1 cellular context compared by ENCODE assay signal in the genomic region with DNA sequence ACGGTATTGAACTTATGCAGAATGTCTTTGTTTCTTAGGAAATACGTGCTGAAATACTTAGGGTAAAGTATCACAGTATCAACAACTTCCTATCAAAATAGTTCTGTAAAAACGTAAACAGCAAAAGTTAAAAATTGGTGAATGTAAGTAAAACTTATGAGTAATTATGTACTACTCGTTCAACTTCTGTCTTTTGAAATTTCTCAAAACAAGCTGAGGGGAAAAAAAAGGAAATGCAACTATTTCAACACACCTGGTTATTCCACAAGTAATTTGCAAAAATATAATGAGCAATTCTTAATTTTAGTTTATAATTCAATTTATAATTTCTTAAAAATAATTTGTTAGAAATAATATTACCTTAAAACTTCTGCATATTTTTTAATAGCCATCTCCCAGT.
TF ChIP-seq lines count a peak whose summit lies in the region.

No MANE protein-coding gene starts in this region.

TF ChIP-seq in GM23338, 12 proteins besides CTCF, POLR2A, EP300 and RAD21 (continued from another document):
- TF ChIP-seq, protein P1, sequence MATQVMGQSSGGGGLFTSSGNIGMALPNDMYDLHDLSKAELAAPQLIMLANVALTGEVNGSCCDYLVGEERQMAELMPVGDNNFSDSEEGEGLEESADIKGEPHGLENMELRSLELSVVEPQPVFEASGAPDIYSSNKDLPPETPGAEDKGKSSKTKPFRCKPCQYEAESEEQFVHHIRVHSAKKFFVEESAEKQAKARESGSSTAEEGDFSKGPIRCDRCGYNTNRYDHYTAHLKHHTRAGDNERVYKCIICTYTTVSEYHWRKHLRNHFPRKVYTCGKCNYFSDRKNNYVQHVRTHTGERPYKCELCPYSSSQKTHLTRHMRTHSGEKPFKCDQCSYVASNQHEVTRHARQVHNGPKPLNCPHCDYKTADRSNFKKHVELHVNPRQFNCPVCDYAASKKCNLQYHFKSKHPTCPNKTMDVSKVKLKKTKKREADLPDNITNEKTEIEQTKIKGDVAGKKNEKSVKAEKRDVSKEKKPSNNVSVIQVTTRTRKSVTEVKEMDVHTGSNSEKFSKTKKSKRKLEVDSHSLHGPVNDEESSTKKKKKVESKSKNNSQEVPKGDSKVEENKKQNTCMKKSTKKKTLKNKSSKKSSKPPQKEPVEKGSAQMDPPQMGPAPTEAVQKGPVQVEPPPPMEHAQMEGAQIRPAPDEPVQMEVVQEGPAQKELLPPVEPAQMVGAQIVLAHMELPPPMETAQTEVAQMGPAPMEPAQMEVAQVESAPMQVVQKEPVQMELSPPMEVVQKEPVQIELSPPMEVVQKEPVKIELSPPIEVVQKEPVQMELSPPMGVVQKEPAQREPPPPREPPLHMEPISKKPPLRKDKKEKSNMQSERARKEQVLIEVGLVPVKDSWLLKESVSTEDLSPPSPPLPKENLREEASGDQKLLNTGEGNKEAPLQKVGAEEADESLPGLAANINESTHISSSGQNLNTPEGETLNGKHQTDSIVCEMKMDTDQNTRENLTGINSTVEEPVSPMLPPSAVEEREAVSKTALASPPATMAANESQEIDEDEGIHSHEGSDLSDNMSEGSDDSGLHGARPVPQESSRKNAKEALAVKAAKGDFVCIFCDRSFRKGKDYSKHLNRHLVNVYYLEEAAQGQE (IDR thresholded peaks at IDR 0.05; ENCODE audit: unreplicated experiment), result no peak
- TF ChIP-seq CREB1 (CRISPR knock-in tag; IDR thresholded peaks at IDR 0.05; ENCODE audit: low read depth), result no peak
- TF ChIP-seq ZNF114 (CRISPR knock-in tag; IDR thresholded peaks at IDR 0.05), result no peak
- TF ChIP-seq, protein P2, sequence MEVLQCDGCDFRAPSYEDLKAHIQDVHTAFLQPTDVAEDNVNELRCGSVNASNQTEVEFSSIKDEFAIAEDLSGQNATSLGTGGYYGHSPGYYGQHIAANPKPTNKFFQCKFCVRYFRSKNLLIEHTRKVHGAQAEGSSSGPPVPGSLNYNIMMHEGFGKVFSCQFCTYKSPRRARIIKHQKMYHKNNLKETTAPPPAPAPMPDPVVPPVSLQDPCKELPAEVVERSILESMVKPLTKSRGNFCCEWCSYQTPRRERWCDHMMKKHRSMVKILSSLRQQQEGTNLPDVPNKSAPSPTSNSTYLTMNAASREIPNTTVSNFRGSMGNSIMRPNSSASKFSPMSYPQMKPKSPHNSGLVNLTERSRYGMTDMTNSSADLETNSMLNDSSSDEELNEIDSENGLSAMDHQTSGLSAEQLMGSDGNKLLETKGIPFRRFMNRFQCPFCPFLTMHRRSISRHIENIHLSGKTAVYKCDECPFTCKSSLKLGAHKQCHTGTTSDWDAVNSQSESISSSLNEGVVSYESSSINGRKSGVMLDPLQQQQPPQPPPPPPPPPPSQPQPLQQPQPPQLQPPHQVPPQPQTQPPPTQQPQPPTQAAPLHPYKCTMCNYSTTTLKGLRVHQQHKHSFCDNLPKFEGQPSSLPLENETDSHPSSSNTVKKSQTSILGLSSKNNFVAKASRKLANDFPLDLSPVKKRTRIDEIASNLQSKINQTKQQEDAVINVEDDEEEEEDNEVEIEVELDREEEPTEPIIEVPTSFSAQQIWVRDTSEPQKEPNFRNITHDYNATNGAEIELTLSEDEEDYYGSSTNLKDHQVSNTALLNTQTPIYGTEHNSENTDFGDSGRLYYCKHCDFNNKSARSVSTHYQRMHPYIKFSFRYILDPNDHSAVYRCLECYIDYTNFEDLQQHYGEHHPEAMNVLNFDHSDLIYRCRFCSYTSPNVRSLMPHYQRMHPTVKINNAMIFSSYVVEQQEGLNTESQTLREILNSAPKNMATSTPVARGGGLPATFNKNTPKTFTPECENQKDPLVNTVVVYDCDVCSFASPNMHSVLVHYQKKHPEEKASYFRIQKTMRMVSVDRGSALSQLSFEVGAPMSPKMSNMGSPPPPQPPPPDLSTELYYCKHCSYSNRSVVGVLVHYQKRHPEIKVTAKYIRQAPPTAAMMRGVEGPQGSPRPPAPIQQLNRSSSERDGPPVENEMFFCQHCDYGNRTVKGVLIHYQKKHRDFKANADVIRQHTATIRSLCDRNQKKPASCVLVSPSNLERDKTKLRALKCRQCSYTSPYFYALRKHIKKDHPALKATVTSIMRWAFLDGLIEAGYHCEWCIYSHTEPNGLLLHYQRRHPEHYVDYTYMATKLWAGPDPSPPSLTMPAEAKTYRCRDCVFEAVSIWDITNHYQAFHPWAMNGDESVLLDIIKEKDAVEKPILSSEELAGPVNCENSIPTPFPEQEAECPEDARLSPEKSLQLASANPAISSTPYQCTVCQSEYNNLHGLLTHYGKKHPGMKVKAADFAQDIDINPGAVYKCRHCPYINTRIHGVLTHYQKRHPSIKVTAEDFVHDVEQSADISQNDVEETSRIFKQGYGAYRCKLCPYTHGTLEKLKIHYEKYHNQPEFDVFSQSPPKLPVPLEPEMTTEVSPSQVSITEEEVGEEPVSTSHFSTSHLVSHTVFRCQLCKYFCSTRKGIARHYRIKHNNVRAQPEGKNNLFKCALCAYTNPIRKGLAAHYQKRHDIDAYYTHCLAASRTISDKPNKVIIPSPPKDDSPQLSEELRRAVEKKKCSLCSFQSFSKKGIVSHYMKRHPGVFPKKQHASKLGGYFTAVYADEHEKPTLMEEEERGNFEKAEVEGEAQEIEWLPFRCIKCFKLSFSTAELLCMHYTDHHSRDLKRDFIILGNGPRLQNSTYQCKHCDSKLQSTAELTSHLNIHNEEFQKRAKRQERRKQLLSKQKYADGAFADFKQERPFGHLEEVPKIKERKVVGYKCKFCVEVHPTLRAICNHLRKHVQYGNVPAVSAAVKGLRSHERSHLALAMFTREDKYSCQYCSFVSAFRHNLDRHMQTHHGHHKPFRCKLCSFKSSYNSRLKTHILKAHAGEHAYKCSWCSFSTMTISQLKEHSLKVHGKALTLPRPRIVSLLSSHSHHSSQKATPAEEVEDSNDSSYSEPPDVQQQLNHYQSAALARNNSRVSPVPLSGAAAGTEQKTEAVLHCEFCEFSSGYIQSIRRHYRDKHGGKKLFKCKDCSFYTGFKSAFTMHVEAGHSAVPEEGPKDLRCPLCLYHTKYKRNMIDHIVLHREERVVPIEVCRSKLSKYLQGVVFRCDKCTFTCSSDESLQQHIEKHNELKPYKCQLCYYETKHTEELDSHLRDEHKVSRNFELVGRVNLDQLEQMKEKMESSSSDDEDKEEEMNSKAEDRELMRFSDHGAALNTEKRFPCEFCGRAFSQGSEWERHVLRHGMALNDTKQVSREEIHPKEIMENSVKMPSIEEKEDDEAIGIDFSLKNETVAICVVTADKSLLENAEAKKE (CRISPR knock-in tag; IDR thresholded peaks at IDR 0.05), result no peak
- TF ChIP-seq ZNF331 (CRISPR knock-in tag; IDR thresholded peaks at IDR 0.05; ENCODE audit: low read depth), result no peak
- no peak for TF ChIP-seq JUNB (IDR thresholded peaks at IDR 0.05; ENCODE audit: unreplicated experiment)
TF ChIP-seq in GM23338: peak in this region for 0.
